8 cellular contexts compared by ENCODE assay signal in genomic region chr1:205317311-205317917, GRCh38. TPM values are rescaled to one million over a fixed set of nuclear protein-coding genes. Genes with fewer than 3 reads are reported as not detected.
DNase-seq lines count a peak whose midpoint lies in the region; ATAC-seq, FAIRE-seq and TF ChIP-seq lines count a peak whose summit lies in the region.

No MANE protein-coding gene starts in this region.

- peak overlapping the region; percentile 53; the same call in 1 of the 2 replicates for H3K27ac Mint-ChIP-seq in WTC11

- 5 to 37% (median 21%) methylated on average over 7 of the region's 7 CpGs for whole genome bisulfite sequencing in small intestine, 3 donors

- H2AFZ ChIP-seq in MM.1S (ENCODE audit: low read length) = no peak overlapping the region

- TF ChIP-seq CTCF in MM.1S (IDR thresholded peaks at IDR 0.05; ENCODE audit: low read length) (no peak), WTC11 (IDR thresholded peaks at IDR 0.05) (no peak), GM10248 (IDR thresholded peaks at IDR 0.05; ENCODE audit: control extremely low read depth, extremely low read depth, low read depth, missing control alignments) (no peak)

- H3K9me2 ChIP-seq in MM.1S (replicated peaks; ENCODE audit: insufficient read depth, low read length) = no peaks in the 10 kb centered on the region

- POLR2A ChIA-PET in WTC11 (lab: Charles Lee) (interaction anchor here (1.3 to 10.5 kb wide), 4 partner anchors 17 to 44 kb away, joined by 4 to 186 read pairs (median 6); no protein-coding TSS in a partner anchor), GM10248 (lab: Yijun Ruan, JAX) (no interaction called here)

- no peak overlapping the region for H3K4me3 Mint-ChIP-seq in WTC11

- H3K36me3 Mint-ChIP-seq in WTC11 = peaks cover 19% of the 10 kb centered on the region

- no peak for FAIRE-seq in small intestine (lab: Jason Lieb, UNC)

- H3K4me1 ChIP-seq in MM.1S (ENCODE audit: low read length) (peaks cover 70% of the 10 kb centered on the region), iPS-15b (ENCODE audit: control insufficient read depth, insufficient read depth, low read length) (peaks cover 55% of the 10 kb centered on the region), small intestine (ENCODE audit: control insufficient read depth in 2 of 2, insufficient read depth in 1 of 2, low read depth in 1 of 2, low read length in 1 of 2) (peaks cover 12 to 49% of the 10 kb centered on the region in 2 donors)

- H3F3A ChIP-seq in MM.1S (ENCODE audit: insufficient read depth, low read length) = peaks cover 43% of the 10 kb centered on the region

- H3K9me3 ChIP-seq in MM.1S (replicated peaks; ENCODE audit: insufficient read depth, low read length) (no peaks in the 10 kb centered on the region), iPS-15b (ENCODE audit: control insufficient read depth, insufficient read depth, low read length) (no peaks in the 10 kb centered on the region), small intestine (ENCODE audit: control insufficient read depth, low read depth) (no peaks in the 10 kb centered on the region)

- no peaks in the 10 kb centered on the region for H3K9me3 Mint-ChIP-seq in WTC11

- H3K27me3 ChIP-seq in MM.1S (replicated peaks; ENCODE audit: insufficient read depth, low read length) = no peaks in the 10 kb centered on the region
- H3K27me3 ChIP-seq in iPS-15b (ENCODE audit: control insufficient read depth, insufficient read depth, low read length) = peaks cover 5% of the 10 kb centered on the region
- no peaks in the 10 kb centered on the region for H3K27me3 ChIP-seq in small intestine (ENCODE audit: control insufficient read depth in 2 of 2, insufficient read depth in 2 of 2, low read length in 2 of 2)

- H3K9ac ChIP-seq in MM.1S (ENCODE audit: low read length) = no peak overlapping the region
- H3K9ac ChIP-seq in iPS-15b (ENCODE audit: low read depth, low read length) = no peak overlapping the region

- no peak overlapping the region for H3K27ac ChIP-seq in MM.1S (ENCODE audit: low read length)
- H3K27ac ChIP-seq in small intestine (ENCODE audit: low read depth in 1 of 2, low read length in 1 of 2) = peak overlapping the region; percentile 58 to 81

- CTCF ChIA-PET in WTC11 (lab: Charles Lee) (interaction anchor here (0.6 to 3.8 kb wide), 14 partner anchors 8 to 127 kb away, joined by 3 to 55 read pairs (median 4); no protein-coding TSS in a partner anchor), GM10248 (lab: Yijun Ruan, JAX) (interaction anchor here (0.8 to 41.3 kb wide), 8 partner anchors 8 to 415 kb away, joined by 3 to 1591 read pairs (median 6); no protein-coding TSS in a partner anchor)

- H3K4me1 Mint-ChIP-seq in WTC11 = peaks cover 86% of the 10 kb centered on the region

- DNase-seq in Ammon's horn (ENCODE audit: low spot score) = peak; percentile 65
- no peak for DNase-seq in MM.1S
- DNase-seq in WTC11 (ENCODE audit: low spot score) = no peak
- DNase-seq in small intestine = peak; percentile 98
- DNase-seq in GM10248 (ENCODE audit: extremely low spot score) = no peak
- DNase-seq in NK-92 treated with Interleukin-12 subunit alpha and Interleukin-12 subunit beta, amount 100 ng/mL, for 24 hours (lab: John Stamatoyannopoulos, UW) = no peak

- no peak for ATAC-seq in WTC11
- ATAC-seq in HG03159 (IDR thresholded peaks at IDR 0.05; ENCODE audit: unreplicated experiment) = no peak

- H3K79me2 ChIP-seq in MM.1S (ENCODE audit: low read length) = peaks cover 90% of the 10 kb centered on the region

- H3K36me3 ChIP-seq in MM.1S (replicated peaks; ENCODE audit: insufficient read depth, low read length) (no peaks in the 10 kb centered on the region), iPS-15b (ENCODE audit: control insufficient read depth, insufficient read depth, low read length) (peaks cover 4% of the 10 kb centered on the region), small intestine (ENCODE audit: control insufficient read depth in 2 of 2, insufficient read depth in 2 of 2, low read length in 2 of 2) (no peaks in the 10 kb centered on the region)

- H3K4me3 ChIP-seq in MM.1S (ENCODE audit: low read length) = no peak overlapping the region
- H3K4me3 ChIP-seq in iPS-15b (ENCODE audit: low read depth, low read length) = peak overlapping the region; percentile 49
- peak overlapping the region in 1 of 2 donors; percentile 54 for H3K4me3 ChIP-seq in small intestine (ENCODE audit: low read depth in 1 of 2, low read length in 2 of 2)

- H3K4me2 ChIP-seq in MM.1S (ENCODE audit: low read depth, low read length) = peak overlapping the region; percentile 3; the same call in 1 of the 2 replicates

- H4K20me1 ChIP-seq in MM.1S (ENCODE audit: insufficient read depth, low read length) = no peaks in the 10 kb centered on the region

- H3K27me3 Mint-ChIP-seq in WTC11 (ENCODE audit: low read depth) = peaks cover 25% of the 10 kb centered on the region

TF ChIP-seq in WTC11, 78 proteins besides CTCF, POLR2A, EP300 and RAD21:
- no peak for TF ChIP-seq ZNF263 (CRISPR knock-in tag; IDR thresholded peaks at IDR 0.05; ENCODE audit: low read depth)

RNA-seq across cellular contexts. Expression of gene NUAK2, which starts 4.1 kb away (rescaled TPM):
- 8.7 to 10.8 TPM (median 10.8 TPM) in 3 replicates for total RNA-seq in WTC11 (2021)
- polyA plus RNA-seq in small intestine = 10 to 100 TPM in 1 of 3 donors, 1 to 10 TPM in 2; 8.5 to 16.2 (median 8.9) TPM

RNA-seq across cellular contexts. Expression of gene KLHDC8A, which starts 39.3 kb away (rescaled TPM):
- 1.6 to 1.7 TPM (median 1.7 TPM) in 3 replicates for total RNA-seq in WTC11 (2021)
- 1 to 10 TPM in 2 of 3 donors, under 1 TPM in 1; 0.22 to 1.7 (median 1.1) TPM for polyA plus RNA-seq in small intestine

Comparison
In these comparisons a context has a peak if more than half of its experiments do, and no peak if none do; other contexts are left out.
1. DNase-seq: peak in Ammon's horn (single experiment) and small intestine (single experiment); none in MM.1S (single experiment), WTC11 (single experiment), GM10248 (single experiment) and NK-92 treated with Interleukin-12 subunit alpha and Interleukin-12 subunit beta, amount 100 ng/mL, for 24 hours (single experiment).